In the genomic region with DNA sequence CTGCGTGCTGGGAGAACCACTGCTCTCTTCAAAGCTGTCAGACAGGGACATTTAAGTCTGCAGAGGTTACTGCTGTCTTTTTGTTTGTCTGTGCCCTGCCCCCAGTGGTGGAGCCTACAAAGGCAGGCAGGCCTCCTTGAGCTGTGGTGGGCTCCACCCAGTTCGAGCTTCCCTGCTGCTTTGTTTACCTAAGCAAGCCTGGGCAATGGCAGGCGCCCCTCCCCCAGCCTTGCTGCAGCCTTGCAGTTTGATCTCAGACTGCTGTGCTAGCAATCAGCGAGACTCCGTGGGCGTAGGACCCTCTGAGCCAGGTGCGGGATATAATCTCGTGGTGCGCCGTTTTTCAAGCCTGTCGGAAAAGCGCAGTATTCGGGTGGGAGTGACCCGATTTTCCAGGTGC, we compare ENCODE assay signal across 2 cellular contexts.
TF ChIP-seq lines count a peak whose summit lies in the region.
"Not testable (repeated sequence)": the region's sequence is repeated elsewhere in the genome, so short reads cannot be mapped to it uniquely, and the experiment has no call there.

No MANE protein-coding gene starts in this region.

TF ChIP-seq in WTC11, 78 proteins besides CTCF, POLR2A, EP300 and RAD21 (continued from another document):
- TF ChIP-seq, protein P1, sequence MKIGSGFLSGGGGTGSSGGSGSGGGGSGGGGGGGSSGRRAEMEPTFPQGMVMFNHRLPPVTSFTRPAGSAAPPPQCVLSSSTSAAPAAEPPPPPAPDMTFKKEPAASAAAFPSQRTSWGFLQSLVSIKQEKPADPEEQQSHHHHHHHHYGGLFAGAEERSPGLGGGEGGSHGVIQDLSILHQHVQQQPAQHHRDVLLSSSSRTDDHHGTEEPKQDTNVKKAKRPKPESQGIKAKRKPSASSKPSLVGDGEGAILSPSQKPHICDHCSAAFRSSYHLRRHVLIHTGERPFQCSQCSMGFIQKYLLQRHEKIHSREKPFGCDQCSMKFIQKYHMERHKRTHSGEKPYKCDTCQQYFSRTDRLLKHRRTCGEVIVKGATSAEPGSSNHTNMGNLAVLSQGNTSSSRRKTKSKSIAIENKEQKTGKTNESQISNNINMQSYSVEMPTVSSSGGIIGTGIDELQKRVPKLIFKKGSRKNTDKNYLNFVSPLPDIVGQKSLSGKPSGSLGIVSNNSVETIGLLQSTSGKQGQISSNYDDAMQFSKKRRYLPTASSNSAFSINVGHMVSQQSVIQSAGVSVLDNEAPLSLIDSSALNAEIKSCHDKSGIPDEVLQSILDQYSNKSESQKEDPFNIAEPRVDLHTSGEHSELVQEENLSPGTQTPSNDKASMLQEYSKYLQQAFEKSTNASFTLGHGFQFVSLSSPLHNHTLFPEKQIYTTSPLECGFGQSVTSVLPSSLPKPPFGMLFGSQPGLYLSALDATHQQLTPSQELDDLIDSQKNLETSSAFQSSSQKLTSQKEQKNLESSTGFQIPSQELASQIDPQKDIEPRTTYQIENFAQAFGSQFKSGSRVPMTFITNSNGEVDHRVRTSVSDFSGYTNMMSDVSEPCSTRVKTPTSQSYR (CRISPR knock-in tag; IDR thresholded peaks at IDR 0.05), result peak; percentile 76; the same call in 1 of the 2 replicates
- peak; percentile 71; the same call in 1 of the 2 replicates for TF ChIP-seq FOXP4 (CRISPR knock-in tag; IDR thresholded peaks at IDR 0.05)

TF ChIP-seq in HepG2, 621 proteins besides CTCF, POLR2A, EP300 and RAD21 (continued from another document):
- TF ChIP-seq FOXA1 (IDR thresholded peaks at IDR 0.05), result not testable (repeated sequence)
- TF ChIP-seq FOXA1 (CRISPR knock-in tag; IDR thresholded peaks at IDR 0.05), result peak; percentile 37; the same call in 1 of the 2 replicates
